In genomic region chr1:183019860-183020259, GRCh38 we compare ENCODE assay signal across 11 cellular contexts. TPM values are rescaled to one million over a fixed set of nuclear protein-coding genes. Genes with fewer than 3 reads are reported as not detected.
DNase-seq lines count a peak whose midpoint lies in the region; ATAC-seq and TF ChIP-seq lines count a peak whose summit lies in the region.
"Had no signal": no experiment of that assay in that cellular context is flagged by ENCODE, and none has a peak within 500 bp of the region (broad histone marks: within the 10 kb centered on the region; RNA-seq: fewer than 3 reads in every experiment).

No MANE protein-coding gene starts in this region.

- ATAC-seq in HG03520 (IDR thresholded peaks at IDR 0.05; ENCODE audit: unreplicated experiment) = no peak
- ATAC-seq: activated T-cell treated with anti-CD3 and anti-CD28 coated beads, Interleukin-2, amount 50 U/mL, for 4 hours; naive thymus-derived CD4-positive, alpha-beta T cell had no signal

- TF ChIP-seq CTCF in BJ (IDR thresholded peaks at IDR 0.05; ENCODE audit: insufficient read depth, low read depth, low read length) (peak; percentile 29; the same call in 1 of the 2 replicates), cardiac fibroblast (IDR thresholded peaks at IDR 0.05; ENCODE audit: low read depth, low read length) (peak; percentile 31), liver (IDR thresholded peaks at IDR 0.05; ENCODE audit: low read depth, low read length, missing input control) (peak; percentile 15), uterus (IDR thresholded peaks at IDR 0.05) (peak in 2 of 4 experiments; percentile 7 to 29)

- no peak overlapping the region for H3K27ac ChIP-seq in liver (ENCODE audit: low read depth in 1 of 2, low read length in 2 of 2)
- no peak overlapping the region for H3K27ac ChIP-seq in uterus

- WGBS in liver = 22% methylated on average over 1 of the region's 1 CpG

- peak; percentile 64 to 70 for TF ChIP-seq RAD21 in liver (IDR thresholded peaks at IDR 0.05)

- POLR2A ChIA-PET in BJ (lab: Charles Lee) = no interaction called here

- DNase-seq in BJ (ENCODE audit: low read depth) = no peak
- peak; percentile 53 for DNase-seq in MG63
- peak; percentile 61 to 71 for DNase-seq in cardiac fibroblast (ENCODE audit: low read depth in 2 of 2)
- no peak for DNase-seq in uterus
- no peak for DNase-seq in putamen (ENCODE audit: low spot score)
- no peak for DNase-seq in NCI-H748 (lab: John Stamatoyannopoulos, UW; ENCODE audit: unreplicated experiment)
- DNase-seq: activated T-cell treated with anti-CD3 and anti-CD28 coated beads, Interleukin-2, amount 50 U/mL, for 4 hours; naive thymus-derived CD4-positive, alpha-beta T cell; NCI-H1048 had no signal

- H3K36me3 ChIP-seq in BJ (ENCODE audit: control insufficient read depth, insufficient read depth, low read length) (no peaks in the 10 kb centered on the region; the same call in 1 of the 2 replicates), MG63 (no peaks in the 10 kb centered on the region), liver (ENCODE audit: control insufficient read depth in 4 of 4, insufficient read depth in 3 of 4, low read depth in 1 of 4, low read length in 3 of 4) (no peaks in the 10 kb centered on the region), uterus (no peaks in the 10 kb centered on the region)

- H3K27me3 ChIP-seq in BJ (ENCODE audit: control insufficient read depth, insufficient read depth, low read length) = no peaks in the 10 kb centered on the region
- H3K27me3 ChIP-seq in MG63 = no peaks in the 10 kb centered on the region
- H3K27me3 ChIP-seq in liver (ENCODE audit: control insufficient read depth in 4 of 4, insufficient read depth in 4 of 4, low read length in 3 of 4) = no peaks in the 10 kb centered on the region
- no peaks in the 10 kb centered on the region for H3K27me3 ChIP-seq in uterus

- CTCF ChIA-PET in BJ (lab: Yijun Ruan, JAX) = interaction anchor here (0.6 to 1.2 kb wide), 3 partner anchors 13 to 765 kb away, joined by 3 to 5 read pairs (median 3); no protein-coding TSS in a partner anchor

- intact Hi-C loops in uterus (cut with DNase I; ENCODE audit: low total_unique reads) = no loop called here

- H3K4me3 ChIP-seq in BJ (ENCODE audit: low read depth, low read length) = no peak overlapping the region
- no peak overlapping the region for H3K4me3 ChIP-seq in MG63
- no peak overlapping the region for H3K4me3 ChIP-seq in cardiac fibroblast (replicated peaks in 1 of 2; ENCODE audit: low read depth in 2 of 2, low read length in 2 of 2)
- H3K4me3 ChIP-seq in liver (ENCODE audit: low read depth in 1 of 3, low read length in 3 of 3) = no peak overlapping the region
- no peak overlapping the region for H3K4me3 ChIP-seq in uterus

- no peak overlapping the region for H3K9ac ChIP-seq in liver (ENCODE audit: low read depth in 1 of 2, low read length in 2 of 2)

- no peak for TF ChIP-seq POLR2A in uterus (IDR thresholded peaks at IDR 0.05)

- H3K9me3 ChIP-seq in MG63 = no peaks in the 10 kb centered on the region
- no peaks in the 10 kb centered on the region for H3K9me3 ChIP-seq in liver (ENCODE audit: control insufficient read depth in 4 of 4, low read length in 3 of 4)
- H3K9me3 ChIP-seq in uterus = no peaks in the 10 kb centered on the region

- H3K4me1 ChIP-seq in liver (ENCODE audit: control insufficient read depth in 4 of 4, insufficient read depth in 4 of 4, low read length in 3 of 4) = peaks cover 0 to 14% (median 7%) of the 10 kb centered on the region in 4 donors
- no peaks in the 10 kb centered on the region for H3K4me1 ChIP-seq in uterus

TF ChIP-seq in liver, 16 proteins besides CTCF, POLR2A, EP300 and RAD21:
- TF ChIP-seq HNF4G (IDR thresholded peaks at IDR 0.05) (no peak), ATF3 (IDR thresholded peaks at IDR 0.05) (no peak), FOXA2 (IDR thresholded peaks at IDR 0.05) (peak; percentile 42), TAF1 (conservative IDR thresholded peaks at IDR 0.05) (no peak), ZBTB33 (IDR thresholded peaks at IDR 0.05) (no peak), YY1 (IDR thresholded peaks at IDR 0.05) (peak; percentile 13), NR2F2 (IDR thresholded peaks at IDR 0.05) (no peak), RXRA (IDR thresholded peaks at IDR 0.05) (peak in 1 of 2 donors; percentile 20), FOXA1 (IDR thresholded peaks at IDR 0.05) (peak; percentile 37), HNF4A (conservative IDR thresholded peaks at IDR 0.05) (no peak)

RNA-seq across cellular contexts. Expression of gene LAMC1, which starts 3.4 kb away (rescaled TPM):
- 349 and 360 TPM in 2 replicates for polyA plus RNA-seq in BJ (2011; rRNA removed)
- polyA minus RNA-seq in BJ (2011; rRNA and poly(A)+ RNA removed) = 307 and 333 TPM in 2 replicates
- total RNA-seq in MG63 (2014; rRNA removed; shearing (Covaris generic); ENCODE audit: low replicate concordance) = 59.6 and 65.0 TPM in 2 replicates
- total RNA-seq in liver = 10 to 100 TPM; 22.9 to 35.1 TPM
- 10 to 100 TPM in 1 of 2 donors, 1 to 10 TPM in 1; 5.3 to 16.6 TPM for polyA plus RNA-seq in liver
- total RNA-seq in uterus = 100 to 1,000 TPM; 130 to 315 (median 214) TPM
- polyA plus RNA-seq: naive thymus-derived CD4-positive, alpha-beta T cell had no signal

Comparison
In these comparisons a context has a peak if more than half of its experiments do, and no peak if none do; other contexts are left out.
1. DNase-seq: peak in MG63 (single experiment) and cardiac fibroblast (2 of 2); none in BJ (single experiment), uterus (0 of 2), putamen (single experiment) and NCI-H748 (single experiment).